ENCODE assay signal across 9 cellular contexts in the genomic region with DNA sequence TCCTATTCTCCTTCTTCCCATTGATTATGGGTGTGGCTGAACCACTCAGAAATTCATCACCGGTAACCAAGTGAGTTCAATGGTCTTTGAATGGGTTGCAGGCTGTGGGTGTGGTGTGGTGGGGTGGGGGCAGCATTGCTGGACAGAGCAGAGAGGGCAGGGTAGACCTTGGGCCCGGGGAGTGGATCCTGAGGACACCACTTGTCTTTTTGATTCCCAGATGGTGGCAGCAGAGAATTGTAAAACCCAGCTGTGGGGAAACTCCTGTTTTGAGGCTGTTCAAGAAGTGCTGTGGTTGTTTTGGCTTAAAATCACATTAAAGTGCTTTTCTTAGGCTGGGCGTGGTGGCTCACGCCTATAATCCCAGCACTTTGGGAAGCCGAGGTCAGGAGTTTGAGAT. TPM values are rescaled to one million over a fixed set of nuclear protein-coding genes. Genes with fewer than 3 reads are reported as not detected.
DNase-seq lines count a peak whose midpoint lies in the region; ATAC-seq and TF ChIP-seq lines count a peak whose summit lies in the region.
"Had no signal": no experiment of that assay in that cellular context is flagged by ENCODE, and none has a peak within 500 bp of the region (broad histone marks: within the 10 kb centered on the region; RNA-seq: fewer than 3 reads in every experiment).

No MANE protein-coding gene starts in this region.

- H3K27me3 Mint-ChIP-seq in progenitor cell of endocrine pancreas, result peaks cover 7% of the 10 kb centered on the region

- no peaks in the 10 kb centered on the region for H3K4me1 Mint-ChIP-seq in progenitor cell of endocrine pancreas (ENCODE audit: low read depth)

- H3K4me3 ChIP-seq in brain microvascular endothelial cell (ENCODE audit: low read depth, low read length) (no peak overlapping the region), right lobe of liver (no peak overlapping the region)

- TF ChIP-seq POLR2A in right lobe of liver (IDR thresholded peaks at IDR 0.05), result no peak

- H3K9me3 ChIP-seq in right lobe of liver, result no peaks in the 10 kb centered on the region

- 29% methylated on average over 4 of the region's 5 CpGs for WGBS in right lobe of liver (ENCODE audit: insufficient coverage, low coverage, low lambda C conversion rate, missing lambda C conversion rate)

- H3K27me3 ChIP-seq in brain microvascular endothelial cell (replicated peaks) (no peaks in the 10 kb centered on the region), right lobe of liver (no peaks in the 10 kb centered on the region)

- H3K36me3 Mint-ChIP-seq in progenitor cell of endocrine pancreas (ENCODE audit: insufficient read depth), result no peaks in the 10 kb centered on the region

- no peak overlapping the region for H3K4me3 Mint-ChIP-seq in progenitor cell of endocrine pancreas (ENCODE audit: low read depth)
- H3K4me3 Mint-ChIP-seq: T-helper 1 cell treated with Interleukin-12 subunit alpha and Interleukin-12 subunit beta and Interleukin-4 antibody, amounts not matched to agents 30 μg/mL and 1 μg/mL, for 36 hours had no signal

- no peak overlapping the region for H3K27ac ChIP-seq in brain microvascular endothelial cell
- no peak overlapping the region for H3K27ac ChIP-seq in right lobe of liver

- no peak overlapping the region for H3K27ac Mint-ChIP-seq in progenitor cell of endocrine pancreas
- H3K27ac Mint-ChIP-seq: T-helper 1 cell treated with Interleukin-12 subunit alpha and Interleukin-12 subunit beta and Interleukin-4 antibody, amounts not matched to agents 30 μg/mL and 1 μg/mL, for 36 hours had no signal

- peaks cover 0 to 2% (median 0%) of the 10 kb centered on the region in 4 donors for H3K4me1 ChIP-seq in right lobe of liver

- intact Hi-C loops in right lobe of liver (cut with DNase I), result no loop called here

- in situ Hi-C loops in brain microvascular endothelial cell (cut with HindIII; ENCODE audit: low pct_ligation_motif_present, low sequenced_read_pairs), result no loop called here

- H3K36me3 ChIP-seq in brain microvascular endothelial cell (replicated peaks) (no peaks in the 10 kb centered on the region), right lobe of liver (no peaks in the 10 kb centered on the region)

- DNase-seq in ELR (ENCODE audit: low read depth) (peak; percentile 60), LHCN-M2 (ENCODE audit: low read depth) (peak; percentile 62), brain microvascular endothelial cell (peak; percentile 62), right lobe of liver (no peak), progenitor cell of endocrine pancreas (ENCODE audit: low spot score, unreplicated experiment) (no peak), NCI-H2196 treated with DMSO at 0.1 percent for 48 hours (lab: John Stamatoyannopoulos, UW; ENCODE audit: unreplicated experiment) (no peak), NCI-H345 (lab: John Stamatoyannopoulos, UW) (no peak)

- no peaks in the 10 kb centered on the region for H3K9me3 Mint-ChIP-seq in progenitor cell of endocrine pancreas (ENCODE audit: low read depth)
- H3K9me3 Mint-ChIP-seq: T-helper 1 cell treated with Interleukin-12 subunit alpha and Interleukin-12 subunit beta and Interleukin-4 antibody, amounts not matched to agents 30 μg/mL and 1 μg/mL, for 36 hours had no signal

- ATAC-seq in right lobe of liver (peak in 3 of 4 donors; percentile 50 to 69 (median 60)), HG03565 (IDR thresholded peaks at IDR 0.05; ENCODE audit: unreplicated experiment) (no peak)

- TF ChIP-seq CTCF in brain microvascular endothelial cell (IDR thresholded peaks at IDR 0.05; ENCODE audit: low read depth, low read length, missing control alignments), result peak; percentile 64
- peak in 2 of 4 donors; percentile 18 to 27 for TF ChIP-seq CTCF in right lobe of liver (IDR thresholded peaks at IDR 0.05)
- no peak for TF ChIP-seq CTCF in progenitor cell of endocrine pancreas (IDR thresholded peaks at IDR 0.05; ENCODE audit: unreplicated experiment)

RNA-seq across cellular contexts. Expression of a gene that starts 45.8 kb away (rescaled TPM):
- total RNA-seq in LHCN-M2 (2014; rRNA removed), result 2.4 and 3.2 TPM in 2 replicates
- 1.1 TPM for polyA plus RNA-seq in LHCN-M2 (2012)
- 1 to 10 TPM in 3 of 6 experiments, under 1 TPM in 2, not detected in 1; 0.51 to 4.9 (median 2.3) TPM for total RNA-seq in right lobe of liver
- total RNA-seq in progenitor cell of endocrine pancreas, result not detected in 2 replicates

Comparison
In these comparisons a context has a peak if more than half of its experiments do, and no peak if none do; other contexts are left out.
1. DNase-seq: peak in ELR (single experiment), LHCN-M2 (single experiment) and brain microvascular endothelial cell (single experiment); none in right lobe of liver (0 of 3), progenitor cell of endocrine pancreas (single experiment), NCI-H2196 treated with DMSO at 0.1 percent for 48 hours (single experiment) and NCI-H345 (single experiment).